In the genomic region with DNA sequence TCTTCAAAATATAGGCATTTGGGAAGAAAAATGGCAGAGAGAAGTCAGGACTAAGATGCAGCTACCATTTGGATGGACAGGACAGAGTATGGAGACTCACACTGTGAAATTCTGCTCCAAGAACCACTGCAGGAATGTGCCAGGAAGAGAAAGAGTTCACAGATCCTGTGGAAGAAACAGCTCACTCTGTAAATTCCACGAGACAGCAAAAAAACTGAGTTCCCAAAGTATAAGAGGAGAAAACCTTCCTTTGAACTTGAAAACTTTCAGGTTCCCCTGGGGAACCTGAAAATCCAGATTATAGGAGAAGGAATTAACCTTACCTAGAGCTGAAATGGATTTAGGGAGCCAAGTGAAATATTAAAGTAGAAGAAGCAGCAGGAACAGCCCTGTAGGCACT, we compare ENCODE assay signal across 20 cellular contexts.
DNase-seq lines count a peak whose midpoint lies in the region; ATAC-seq, FAIRE-seq and TF ChIP-seq lines count a peak whose summit lies in the region.
"Had no signal": no experiment of that assay in that cellular context is flagged by ENCODE, and none has a peak within 500 bp of the region (broad histone marks: within the 10 kb centered on the region; RNA-seq: fewer than 3 reads in every experiment).

No MANE protein-coding gene starts in this region.

- H2AFZ ChIP-seq in DND-41 (ENCODE audit: low read depth, low read length), result peak overlapping the region; percentile 2; the same call in 1 of the 2 replicates
- no peak overlapping the region for H2AFZ ChIP-seq in H1 (ENCODE audit: low read length)

- H3K36me3 ChIP-seq in DND-41 (ENCODE audit: insufficient read depth, low read length) (no peaks in the 10 kb centered on the region), H1 (ENCODE audit: control insufficient read depth in 2 of 4, insufficient read depth in 4 of 4, low read length in 3 of 4) (no peaks in the 10 kb centered on the region), tibial artery (no peaks in the 10 kb centered on the region)

- H4K8ac ChIP-seq in H1 (ENCODE audit: extremely low read depth, insufficient read depth, low read length), result no peak overlapping the region

- no peak for TF ChIP-seq POLR2A in H1 (IDR thresholded peaks at IDR 0.05; ENCODE audit: control extremely low read depth in 1 of 2, low read depth in 2 of 2, low read length in 2 of 2)

- no peaks in the 10 kb centered on the region for H3K79me2 ChIP-seq in DND-41 (ENCODE audit: insufficient read depth, low read length)
- H3K79me2 ChIP-seq in H1 (ENCODE audit: control insufficient read depth in 1 of 2, insufficient read depth in 2 of 2, low read length in 2 of 2), result peaks cover 0 to 7% of the 10 kb centered on the region in 2 experiments; a peak in 1 of 4 replicates

- POLR2A ChIA-PET in H1 (lab: Charles Lee; ENCODE audit: partially characterized antibody), result interaction anchor here (1.5 kb wide), 1 partner anchor 8 kb away, joined by 3 read pairs; no protein-coding TSS in a partner anchor

- H3K27ac ChIP-seq in DND-41 (ENCODE audit: low read length) (no peak overlapping the region), H1 (ENCODE audit: low read depth, low read length) (no peak overlapping the region), tibial artery (no peak overlapping the region)
- H3K27ac ChIP-seq: HL-60 had no signal

- H3K4ac ChIP-seq in H1 (replicated peaks; ENCODE audit: insufficient read length, low read depth, low read length), result no peak overlapping the region

- no peak overlapping the region for H2AK5ac ChIP-seq in H1 (ENCODE audit: low read depth, low read length)

- peaks cover 4% of the 10 kb centered on the region for H3K4me1 Mint-ChIP-seq in mesothelial cell of epicardium
- H3K4me1 Mint-ChIP-seq in progenitor cell of endocrine pancreas (ENCODE audit: low read depth), result peaks cover 37% of the 10 kb centered on the region
- no peaks in the 10 kb centered on the region for H3K4me1 Mint-ChIP-seq in activated naive CD4-positive, alpha-beta T cell treated with anti-CD3 and anti-CD28 coated beads for 36 hours (ENCODE audit: low read depth)
- H3K4me1 Mint-ChIP-seq: B cell had no signal

- H3K79me1 ChIP-seq in H1 (ENCODE audit: low read depth, low read length), result no peaks in the 10 kb centered on the region

- 82% methylated on average over 1 of the region's 1 CpG; no CpG with 5 or more reads in 1 of the 2 experiments for WGBS in H1 (ENCODE audit: extremely low coverage in 1 of 2, insufficient coverage in 1 of 2, insufficient read length in 1 of 2, insufficient replicate concordance in 2 of 2, low coverage in 1 of 2, low lambda C conversion rate in 2 of 2, missing lambda C conversion rate in 1 of 2), 2 experiments

- TF ChIP-seq CTCF in DND-41 (IDR thresholded peaks at IDR 0.05; ENCODE audit: borderline replicate concordance, extremely low read depth, low read length, poor library complexity, severe bottlenecking) (no peak), H1 (IDR thresholded peaks at IDR 0.05; ENCODE audit: control extremely low read depth in 1 of 3, insufficient read depth in 1 of 3, low read depth in 1 of 3, low read length in 3 of 3) (no peak), mesothelial cell of epicardium (IDR thresholded peaks at IDR 0.05; ENCODE audit: unreplicated experiment) (no peak), progenitor cell of endocrine pancreas (IDR thresholded peaks at IDR 0.05; ENCODE audit: unreplicated experiment) (no peak), tibial artery (IDR thresholded peaks at IDR 0.05) (no peak)

- CTCF ChIA-PET in H1 (lab: Charles Lee; ENCODE audit: partially characterized antibody), result interaction anchor here (0.6 to 1.1 kb wide), 4 partner anchors 9 to 104 kb away, joined by 3 to 6 read pairs (median 4); no protein-coding TSS in a partner anchor
- CTCF ChIA-PET in activated naive CD4-positive, alpha-beta T cell treated with anti-CD3 and anti-CD28 coated beads for 36 hours (lab: Charles Lee), result interaction anchor here (0.6 to 1.2 kb wide), 3 partner anchors 94 to 1155 kb away, joined by 3 read pairs; no protein-coding TSS in a partner anchor

- H4K91ac ChIP-seq in H1 (replicated peaks; ENCODE audit: insufficient read length, low read length), result no peak overlapping the region

- H3K23me2 ChIP-seq in H1 (ENCODE audit: low read depth, low read length), result no peaks in the 10 kb centered on the region

- no peak overlapping the region for H3K14ac ChIP-seq in H1 (ENCODE audit: insufficient read length)

- H3K9me3 ChIP-seq in DND-41 (ENCODE audit: insufficient read depth, low read length, severe bottlenecking) (peaks cover 3% of the 10 kb centered on the region), H1 (ENCODE audit: insufficient read depth in 2 of 2, low read depth in 1 of 2, low read length in 1 of 2) (no peaks in the 10 kb centered on the region; a peak in 1 of 4 replicates), tibial artery (peaks cover 0 to 5% (median 3%) of the 10 kb centered on the region in 3 donors)

- no peak overlapping the region for H3K56ac ChIP-seq in H1 (replicated peaks; ENCODE audit: insufficient read length, low read depth, low read length)

- H3K18ac ChIP-seq in H1 (ENCODE audit: extremely low read depth, low read length), result no peak overlapping the region

- H3K27me3 ChIP-seq in DND-41 (ENCODE audit: insufficient read depth, low read length, poor library complexity) (no peaks in the 10 kb centered on the region), H1 (replicated peaks in 1 of 4; ENCODE audit: control insufficient read depth in 3 of 4, extremely low read depth in 1 of 4, insufficient read depth in 3 of 4, low read length in 3 of 4) (peaks cover 0 to 1% (median 0%) of the 10 kb centered on the region in 4 experiments; a peak in 2 of 7 replicates), tibial artery (no peaks in the 10 kb centered on the region)

- H3K23ac ChIP-seq in H1 (ENCODE audit: insufficient read length), result no peak overlapping the region

- H3K27me3 Mint-ChIP-seq in mesothelial cell of epicardium (ENCODE audit: low read depth), result no peaks in the 10 kb centered on the region
- H3K27me3 Mint-ChIP-seq in progenitor cell of endocrine pancreas, result no peaks in the 10 kb centered on the region
- H3K27me3 Mint-ChIP-seq in activated naive CD4-positive, alpha-beta T cell treated with anti-CD3 and anti-CD28 coated beads for 36 hours (ENCODE audit: low read depth), result peaks cover 4% of the 10 kb centered on the region
- H3K27me3 Mint-ChIP-seq: CD4-positive, alpha-beta T cell; IgD-negative memory B cell had no signal

- H3K4me2 ChIP-seq in DND-41 (ENCODE audit: insufficient read depth, low read length) (no peak overlapping the region), H1 (ENCODE audit: insufficient read depth in 1 of 2, low read depth in 2 of 2, low read length in 2 of 2) (no peak overlapping the region)

- H2BK5ac ChIP-seq in H1 (ENCODE audit: low read depth, low read length), result no peak overlapping the region

- H3K9me3 Mint-ChIP-seq in mesothelial cell of epicardium, result peaks cover 26% of the 10 kb centered on the region
- peaks cover 14% of the 10 kb centered on the region for H3K9me3 Mint-ChIP-seq in progenitor cell of endocrine pancreas (ENCODE audit: low read depth)
- peaks cover 11% of the 10 kb centered on the region for H3K9me3 Mint-ChIP-seq in activated naive CD4-positive, alpha-beta T cell treated with anti-CD3 and anti-CD28 coated beads for 36 hours

- H3K27ac Mint-ChIP-seq in mesothelial cell of epicardium (peak overlapping the region; percentile 16), progenitor cell of endocrine pancreas (peak overlapping the region; percentile 79)
- H3K27ac Mint-ChIP-seq in activated naive CD4-positive, alpha-beta T cell treated with anti-CD3 and anti-CD28 coated beads for 36 hours, result no peak overlapping the region
- H3K27ac Mint-ChIP-seq: B cell; CD4-positive, alpha-beta T cell; HFFc6; IgD-negative memory B cell had no signal

- no peak overlapping the region for H4K5ac ChIP-seq in H1 (ENCODE audit: insufficient read length, low read depth, low read length)

- no peak overlapping the region for H2BK15ac ChIP-seq in H1 (ENCODE audit: low read length)

- H3K36me3 Mint-ChIP-seq in mesothelial cell of epicardium, result peaks cover 2% of the 10 kb centered on the region
- peaks cover 8% of the 10 kb centered on the region for H3K36me3 Mint-ChIP-seq in progenitor cell of endocrine pancreas (ENCODE audit: insufficient read depth)
- no peaks in the 10 kb centered on the region for H3K36me3 Mint-ChIP-seq in activated naive CD4-positive, alpha-beta T cell treated with anti-CD3 and anti-CD28 coated beads for 36 hours (ENCODE audit: low read depth)
- H3K36me3 Mint-ChIP-seq: IgD-negative memory B cell had no signal

- no peaks in the 10 kb centered on the region for H4K20me1 ChIP-seq in DND-41 (ENCODE audit: insufficient read depth, low read length)
- no peaks in the 10 kb centered on the region for H4K20me1 ChIP-seq in H1 (replicated peaks in 1 of 2; ENCODE audit: control insufficient read depth in 1 of 2, insufficient read depth in 2 of 2, low read length in 2 of 2)

- H3K4me1 ChIP-seq in DND-41 (ENCODE audit: insufficient read depth, low read length) (peaks cover 28% of the 10 kb centered on the region), H1 (replicated peaks in 1 of 4; ENCODE audit: control insufficient read depth in 3 of 4, insufficient read depth in 4 of 4, low read length in 3 of 4) (0 out of 7 replicates have a peak, but pooled peaks cover 0 to 3% (median under 1%) of the 10 kb centered on the region in 4 experiments), tibial artery (no peaks in the 10 kb centered on the region)

- H2BK12ac ChIP-seq in H1 (ENCODE audit: low read depth, low read length), result no peak overlapping the region

- DNase-seq in DND-41 (no peak), H1 (ENCODE audit: low read depth in 1 of 2, low spot score in 2 of 2) (no peak), mesothelial cell of epicardium (ENCODE audit: low spot score in 2 of 2, unreplicated experiment in 2 of 2) (no peak), progenitor cell of endocrine pancreas (ENCODE audit: low spot score, unreplicated experiment) (no peak), ureter (ENCODE audit: low spot score) (no peak), tibial artery (no peak)
- no peak for DNase-seq in activated naive CD4-positive, alpha-beta T cell treated with anti-CD3 and anti-CD28 coated beads for 36 hours
- DNase-seq: C1 segment of cervical spinal cord; Calu3; CD4-positive, alpha-beta T cell; DMS 273 treated with DMSO at 0.1 percent for 48 hours; GOT3; HCEC 1CT; HFFc6; KG1 had no signal

- no peak overlapping the region for H3K4me3 ChIP-seq in DND-41 (ENCODE audit: low read depth in 1 of 2, low read length in 2 of 2)
- no peak overlapping the region for H3K4me3 ChIP-seq in H1 (ENCODE audit: extremely low read depth in 1 of 4, insufficient read depth in 2 of 4, low read depth in 3 of 4, low read length in 4 of 4)
- no peak overlapping the region for H3K4me3 ChIP-seq in tibial artery
- H3K4me3 ChIP-seq: GM12878 had no signal

- H3K9ac ChIP-seq in DND-41 (ENCODE audit: low read depth, low read length) (no peak overlapping the region), H1 (replicated peaks in 1 of 4; ENCODE audit: extremely low read depth in 1 of 4, low read depth in 3 of 4, low read length in 3 of 4) (no peak overlapping the region)

- no peak for TF ChIP-seq RAD21 in H1 (IDR thresholded peaks at IDR 0.05 in 1 of 2, conservative IDR thresholded peaks at IDR 0.05 in 1 of 2; ENCODE audit: low read depth in 2 of 2, low read length in 2 of 2)

- H3K4me3 Mint-ChIP-seq in mesothelial cell of epicardium, result no peak overlapping the region
- no peak overlapping the region for H3K4me3 Mint-ChIP-seq in progenitor cell of endocrine pancreas (ENCODE audit: low read depth)
- H3K4me3 Mint-ChIP-seq in activated naive CD4-positive, alpha-beta T cell treated with anti-CD3 and anti-CD28 coated beads for 36 hours, result no peak overlapping the region
- H3K4me3 Mint-ChIP-seq: B cell; CD4-positive, alpha-beta T cell; HFFc6; IgD-negative memory B cell had no signal

- intact Hi-C loops in activated naive CD4-positive, alpha-beta T cell treated with anti-CD3 and anti-CD28 coated beads for 36 hours (cut with micrococcal nuclease), result no loop called here
- intact Hi-C loops in tibial artery (cut with DNase I; ENCODE audit: low total_unique reads), result no loop called here

- H2BK120ac ChIP-seq in H1 (replicated peaks; ENCODE audit: low read depth, low read length), result no peak overlapping the region

- no peak for ATAC-seq in DND-41 (ENCODE audit: insufficient read depth, low read depth)
- ATAC-seq: GM12878 had no signal

- no peak for TF ChIP-seq EP300 in H1 (IDR thresholded peaks at IDR 0.05; ENCODE audit: borderline replicate concordance in 1 of 2, low read depth in 2 of 2, low read length in 2 of 2)

- no peak overlapping the region for H2BK20ac ChIP-seq in H1 (ENCODE audit: low read length)

- no peak for FAIRE-seq in H1 (lab: Jason Lieb, UNC)
- FAIRE-seq: GM12878, GM18507 had no signal
